12 cellular contexts compared by ENCODE assay signal in the genomic region with DNA sequence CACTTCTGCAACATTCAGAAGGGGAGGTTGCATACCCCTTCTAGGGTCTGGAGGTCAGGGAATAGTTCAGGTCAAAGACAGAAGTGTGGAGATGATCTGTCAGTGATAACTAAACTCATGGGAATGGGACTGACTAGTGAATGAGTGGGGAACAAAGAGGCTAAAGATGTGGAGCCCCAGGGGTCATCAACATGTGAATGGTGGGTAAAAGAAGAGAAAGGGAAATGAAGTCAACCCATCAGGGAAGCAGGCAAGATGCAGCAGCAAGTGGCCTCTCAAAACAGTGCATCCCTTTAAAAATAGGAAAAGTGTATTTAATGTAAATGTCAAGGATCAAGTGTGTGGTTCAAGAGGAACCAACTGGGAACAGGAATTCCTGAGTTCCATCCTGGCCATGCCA.
DNase-seq lines count a peak whose midpoint lies in the region; ATAC-seq and TF ChIP-seq lines count a peak whose summit lies in the region.
"Had no signal": no experiment of that assay in that cellular context is flagged by ENCODE, and none has a peak within 500 bp of the region (broad histone marks: within the 10 kb centered on the region; RNA-seq: fewer than 3 reads in every experiment).

No MANE protein-coding gene starts in this region.

- H3K27ac Mint-ChIP-seq in endodermal cell: no peak overlapping the region
- H3K27ac Mint-ChIP-seq in nephron progenitor cell: peak overlapping the region; percentile 8
- H3K27ac Mint-ChIP-seq: B cell; CD4-positive, alpha-beta T cell had no signal

- peak; percentile 73 for DNase-seq in endodermal cell
- DNase-seq in nephron progenitor cell: no peak
- DNase-seq in gastrocnemius medialis: no peak
- DNase-seq in ureter (ENCODE audit: low spot score): no peak
- DNase-seq: C1 segment of cervical spinal cord; CD4-positive, alpha-beta T cell; DMS79 had no signal

- no peak for TF ChIP-seq POLR2A in gastrocnemius medialis (IDR thresholded peaks at IDR 0.05)

- H3K9ac ChIP-seq in HUES48 (ENCODE audit: low read depth, low read length) (no peak overlapping the region), endodermal cell (ENCODE audit: extremely low read depth, low read length, poor library complexity, severe bottlenecking) (no peak overlapping the region), iPS-15b (ENCODE audit: low read depth, low read length) (no peak overlapping the region)

- H3K36me3 Mint-ChIP-seq in endodermal cell (ENCODE audit: low read depth): no peaks in the 10 kb centered on the region
- no peaks in the 10 kb centered on the region for H3K36me3 Mint-ChIP-seq in nephron progenitor cell (ENCODE audit: low read depth)

- no peaks in the 10 kb centered on the region for H3K9me3 Mint-ChIP-seq in endodermal cell
- no peaks in the 10 kb centered on the region for H3K9me3 Mint-ChIP-seq in nephron progenitor cell

- H3K4me1 ChIP-seq in HUES48 (ENCODE audit: control insufficient read depth, insufficient read depth, low read length) (peaks cover 48% of the 10 kb centered on the region), endodermal cell (ENCODE audit: control insufficient read depth, insufficient read depth, low read length) (no peaks in the 10 kb centered on the region), iPS-15b (ENCODE audit: control insufficient read depth, insufficient read depth, low read length) (peaks cover 36% of the 10 kb centered on the region), gastrocnemius medialis (no peaks in the 10 kb centered on the region)

- H3K27me3 Mint-ChIP-seq in endodermal cell (ENCODE audit: insufficient read depth): no peaks in the 10 kb centered on the region
- peaks cover 3% of the 10 kb centered on the region for H3K27me3 Mint-ChIP-seq in nephron progenitor cell (ENCODE audit: low read depth, poor library complexity)

- ATAC-seq in gastrocnemius medialis (no peak), HG02973 (IDR thresholded peaks at IDR 0.05; ENCODE audit: unreplicated experiment) (no peak), GM21619 (IDR thresholded peaks at IDR 0.05; ENCODE audit: unreplicated experiment) (no peak)

- H3K4me1 Mint-ChIP-seq in endodermal cell (peaks cover 21% of the 10 kb centered on the region), nephron progenitor cell (no peaks in the 10 kb centered on the region)
- H3K4me1 Mint-ChIP-seq: B cell had no signal

- in situ Hi-C loops in gastrocnemius medialis (cut with MboI; ENCODE audit: low sequenced_read_pairs in 4 of 4): no loop called here

- H3K27me3 ChIP-seq in HUES48 (ENCODE audit: control insufficient read depth, insufficient read depth, low read length) (no peaks in the 10 kb centered on the region), endodermal cell (ENCODE audit: control insufficient read depth, insufficient read depth, low read length, poor library complexity, severe bottlenecking) (no peaks in the 10 kb centered on the region), iPS-15b (ENCODE audit: control insufficient read depth, insufficient read depth, low read length) (no peaks in the 10 kb centered on the region), gastrocnemius medialis (no peaks in the 10 kb centered on the region)

- intact Hi-C loops in gastrocnemius medialis (cut with DNase I; ENCODE audit: low total_unique reads): no loop called here

- peak overlapping the region; percentile 13; the same call in 1 of the 2 replicates for H3K4me3 ChIP-seq in HUES48 (ENCODE audit: low read depth, low read length)
- H3K4me3 ChIP-seq in endodermal cell (ENCODE audit: low read length): no peak overlapping the region
- H3K4me3 ChIP-seq in iPS-15b (ENCODE audit: low read depth, low read length): peak overlapping the region; percentile 9
- H3K4me3 ChIP-seq in gastrocnemius medialis: no peak overlapping the region

- H3K27ac ChIP-seq in HUES48 (ENCODE audit: low read depth, low read length) (peak overlapping the region; percentile 96), endodermal cell (ENCODE audit: low read depth, low read length) (no peak overlapping the region), gastrocnemius medialis (no peak overlapping the region)

- H3K4me3 Mint-ChIP-seq in endodermal cell (no peak overlapping the region), nephron progenitor cell (no peak overlapping the region)
- H3K4me3 Mint-ChIP-seq: B cell; CD4-positive, alpha-beta T cell had no signal

- H3K9me3 ChIP-seq in HUES48 (ENCODE audit: control insufficient read depth, insufficient read depth, low read length): no peaks in the 10 kb centered on the region
- H3K9me3 ChIP-seq in endodermal cell (ENCODE audit: control insufficient read depth, low read length): no peaks in the 10 kb centered on the region
- no peaks in the 10 kb centered on the region for H3K9me3 ChIP-seq in iPS-15b (ENCODE audit: control insufficient read depth, insufficient read depth, low read length)
- H3K9me3 ChIP-seq in gastrocnemius medialis: no peaks in the 10 kb centered on the region

- TF ChIP-seq CTCF in endodermal cell (conservative IDR thresholded peaks at IDR 0.05) (no peak), nephron progenitor cell (IDR thresholded peaks at IDR 0.05) (no peak), gastrocnemius medialis (IDR thresholded peaks at IDR 0.05 in 4 of 5, conservative IDR thresholded peaks at IDR 0.05 in 1 of 5) (no peak)

- H3K36me3 ChIP-seq in HUES48 (ENCODE audit: control insufficient read depth, insufficient read depth, low read length) (no peaks in the 10 kb centered on the region), endodermal cell (ENCODE audit: control insufficient read depth, insufficient read depth, low read length) (no peaks in the 10 kb centered on the region), iPS-15b (ENCODE audit: control insufficient read depth, insufficient read depth, low read length) (no peaks in the 10 kb centered on the region), gastrocnemius medialis (no peaks in the 10 kb centered on the region)

Comparison
In these comparisons a context has a peak if more than half of its experiments do, and no peak if none do; other contexts are left out.
1. H3K4me3 ChIP-seq: peak in HUES48 (single experiment) and iPS-15b (single experiment); none in endodermal cell (single experiment) and gastrocnemius medialis (0 of 4).